5 cellular contexts compared by ENCODE assay signal in the genomic region with DNA sequence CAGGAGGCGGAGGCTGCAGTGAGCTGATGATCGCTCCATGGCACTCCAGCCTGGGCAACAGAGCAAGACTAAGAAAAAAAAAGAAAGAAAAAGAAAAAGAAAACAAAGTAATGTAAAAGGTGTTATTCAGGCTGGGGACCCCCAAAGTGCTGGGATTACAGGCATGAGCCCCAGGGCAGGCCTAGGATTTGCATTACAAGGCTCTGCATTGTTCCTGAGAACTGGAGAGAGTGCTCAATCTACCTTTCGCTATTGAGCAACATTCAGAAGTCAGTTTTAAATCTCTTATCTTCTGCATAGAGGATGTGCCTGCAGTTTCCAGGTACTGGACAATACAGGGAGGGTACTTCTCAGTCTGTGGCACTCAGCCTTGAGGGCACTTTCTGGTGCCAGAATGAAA. TPM values are rescaled to one million over a fixed set of nuclear protein-coding genes. Genes with fewer than 3 reads are reported as not detected.
"Had no signal": no experiment of that assay in that cellular context is flagged by ENCODE, and none has a peak within 500 bp of the region (broad histone marks: within the 10 kb centered on the region; RNA-seq: fewer than 3 reads in every experiment).

No MANE protein-coding gene starts in this region.

RNA-seq across cellular contexts. Expression of a gene that starts 34.5 kb away (rescaled TPM):
- total RNA-seq: HT-29, HT1080, IMR-90, K562 had no signal
- polyA plus RNA-seq: IgD-negative memory B cell, IMR-90, K562 had no signal
